Comparison of ENCODE assay signal across 19 cellular contexts in the genomic region with DNA sequence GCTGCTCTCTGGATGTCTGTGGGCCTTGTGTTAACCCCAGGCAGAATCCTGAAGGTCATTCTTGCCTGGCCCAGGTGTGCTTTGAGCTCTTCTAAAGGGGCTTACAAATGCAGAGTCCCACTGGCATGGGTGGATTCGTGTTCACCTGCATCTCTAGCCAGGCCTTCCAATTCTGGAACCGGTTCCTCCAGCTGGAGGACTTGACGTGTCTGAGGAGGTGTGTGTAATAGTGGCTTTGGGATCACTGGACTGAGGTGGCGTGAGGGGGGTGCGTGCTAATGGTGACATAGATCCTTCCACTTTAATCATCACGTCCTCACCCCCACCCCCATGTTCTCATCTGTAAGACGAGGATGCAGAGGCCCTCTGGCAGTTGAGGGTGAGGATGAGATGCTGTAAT. TPM values are rescaled to one million over a fixed set of nuclear protein-coding genes. Genes with fewer than 3 reads are reported as not detected.
DNase-seq lines count a peak whose midpoint lies in the region; ATAC-seq, FAIRE-seq and TF ChIP-seq lines count a peak whose summit lies in the region.
"Had no signal": no experiment of that assay in that cellular context is flagged by ENCODE, and none has a peak within 500 bp of the region (broad histone marks: within the 10 kb centered on the region; RNA-seq: fewer than 3 reads in every experiment).

No MANE protein-coding gene starts in this region.

- TF ChIP-seq CTCF in K562 (IDR thresholded peaks at IDR 0.05 in 2 of 3, conservative IDR thresholded peaks at IDR 0.05 in 1 of 3; ENCODE audit: insufficient read depth in 2 of 3, low read depth in 1 of 3, low read length in 3 of 3) = no peak

- CTCF ChIA-PET in CD8-positive, alpha-beta memory T cell (lab: Charles Lee) = interaction anchor here (2.0 to 10.5 kb wide), 4 partner anchors 66 to 203 kb away, joined by 4 to 205 read pairs (median 36); no protein-coding TSS in a partner anchor
- CTCF ChIA-PET in K562 (lab: Yijun Ruan, JAX; ENCODE audit: low intra/inter-chr PET ratio) = no interaction called here
- CTCF ChIA-PET in naive thymus-derived CD4-positive, alpha-beta T cell (lab: Charles Lee) = interaction anchor here (3.0 kb wide), 1 partner anchor 198 kb away, joined by 14 read pairs; no protein-coding TSS in a partner anchor
- CTCF ChIA-PET in activated CD4-positive, alpha-beta memory T cell treated with anti-CD3 and anti-CD28 coated beads, Interleukin-2, amount 10 ng/mL, durations not matched to agents 7 days and 5 days (lab: Charles Lee) = interaction anchor here (3.3 to 4.0 kb wide), 2 partner anchors 49 to 197 kb away, joined by 11 to 44 read pairs; no protein-coding TSS in a partner anchor

- BruUV-seq in K562 (replicated peaks; lab: Mats Ljungman, UMichigan) = no TSS peak

- peak overlapping the region in 6 of 7 donors; percentile 20 to 83 (median 52) for H3K4me3 Mint-ChIP-seq in CD8-positive, alpha-beta memory T cell
- peak overlapping the region in 6 of 10 donors; percentile 11 to 87 (median 52) for H3K4me3 Mint-ChIP-seq in naive thymus-derived CD4-positive, alpha-beta T cell
- H3K4me3 Mint-ChIP-seq in activated CD4-positive, alpha-beta memory T cell treated with anti-CD3 and anti-CD28 coated beads, Interleukin-2, amount 10 ng/mL, durations not matched to agents 7 days and 5 days = no peak overlapping the region

- POLR2A ChIA-PET in CD8-positive, alpha-beta memory T cell (lab: Charles Lee) = no interaction called here
- POLR2A ChIA-PET in K562 (lab: Yijun Ruan, JAX) = interaction anchor here (0.8 to 2.1 kb wide), 3 partner anchors 50 to 65 kb away, joined by 4 to 8 read pairs (median 6); no protein-coding TSS in a partner anchor
- POLR2A ChIA-PET in naive thymus-derived CD4-positive, alpha-beta T cell (lab: Charles Lee) = no interaction called here
- POLR2A ChIA-PET in activated CD4-positive, alpha-beta memory T cell treated with anti-CD3 and anti-CD28 coated beads, Interleukin-2, amount 10 ng/mL, durations not matched to agents 7 days and 5 days (lab: Charles Lee) = no interaction called here

- H3K27ac ChIP-seq in BLaER1 (peak overlapping the region; percentile 48), K562 (ENCODE audit: extremely low read depth, low read depth, low read length) (peak overlapping the region; percentile 21; the same call in 1 of the 3 replicates), GM23248 (no peak overlapping the region)
- H3K27ac ChIP-seq in CD8-positive, alpha-beta memory T cell (ENCODE audit: low read depth, low read length) = no peak overlapping the region
- H3K27ac ChIP-seq in naive thymus-derived CD4-positive, alpha-beta T cell (ENCODE audit: low read depth, low read length) = no peak overlapping the region
- H3K27ac ChIP-seq: ovary had no signal

- H3K27me3 Mint-ChIP-seq in CD8-positive, alpha-beta memory T cell = peaks cover 0 to 1% of the 10 kb centered on the region in 2 donors
- peaks cover 0 to 17% (median 7%) of the 10 kb centered on the region in 5 donors for H3K27me3 Mint-ChIP-seq in naive thymus-derived CD4-positive, alpha-beta T cell
- peaks cover 7% of the 10 kb centered on the region for H3K27me3 Mint-ChIP-seq in activated CD4-positive, alpha-beta memory T cell treated with anti-CD3 and anti-CD28 coated beads, Interleukin-2, amount 10 ng/mL, durations not matched to agents 7 days and 5 days

- H3K9me2 ChIP-seq in GM23248 (ENCODE audit: insufficient read depth) = no peaks in the 10 kb centered on the region

- H3K9me1 ChIP-seq in K562 (ENCODE audit: control insufficient read depth, insufficient read depth, low read length) = peaks cover 44% of the 10 kb centered on the region

- peaks cover 51 to 79% (median 65%) of the 10 kb centered on the region in 3 donors for H3K4me1 Mint-ChIP-seq in CD8-positive, alpha-beta memory T cell
- peaks cover 25 to 61% (median 40%) of the 10 kb centered on the region in 7 donors for H3K4me1 Mint-ChIP-seq in naive thymus-derived CD4-positive, alpha-beta T cell
- H3K4me1 Mint-ChIP-seq in activated CD4-positive, alpha-beta memory T cell treated with anti-CD3 and anti-CD28 coated beads, Interleukin-2, amount 10 ng/mL, durations not matched to agents 7 days and 5 days = peaks cover 25% of the 10 kb centered on the region

- no peak for FAIRE-seq in K562 (lab: Jason Lieb, UNC)
- FAIRE-seq: H54 had no signal

- no peak for TF ChIP-seq RAD21 in K562 (CRISPR knock-in tag; conservative IDR thresholded peaks at IDR 0.05 in 1 of 2, IDR thresholded peaks at IDR 0.05 in 1 of 2)

- H3K36me3 Mint-ChIP-seq in CD8-positive, alpha-beta memory T cell = peaks cover 0 to 35% (median 4%) of the 10 kb centered on the region in 3 donors
- H3K36me3 Mint-ChIP-seq in naive thymus-derived CD4-positive, alpha-beta T cell = peaks cover 0 to 17% (median 4%) of the 10 kb centered on the region in 5 donors
- H3K36me3 Mint-ChIP-seq in activated CD4-positive, alpha-beta memory T cell treated with anti-CD3 and anti-CD28 coated beads, Interleukin-2, amount 10 ng/mL, durations not matched to agents 7 days and 5 days (ENCODE audit: low read depth) = no peaks in the 10 kb centered on the region

- H2AFZ ChIP-seq in K562 (ENCODE audit: low read depth, low read length) (no peak overlapping the region), GM23248 (no peak overlapping the region)

- no peaks in the 10 kb centered on the region for H3F3A ChIP-seq in GM23248 (ENCODE audit: insufficient read depth)

- H3K9ac ChIP-seq in BLaER1 (0 out of 2 replicates have a peak overlapping the region, but pooled peaks have one; percentile 34), K562 (ENCODE audit: insufficient read depth in 1 of 2, low read depth in 2 of 2, low read length in 2 of 2) (peak overlapping the region in 1 of 2 experiments; percentile 82; a peak in 2 of 4 replicates), GM23248 (no peak overlapping the region)

- H3K4me2 ChIP-seq in BLaER1 (peak overlapping the region; percentile 97), K562 (ENCODE audit: insufficient read depth, low read length) (no peak overlapping the region), GM23248 (ENCODE audit: unreplicated experiment) (no peak overlapping the region)

- WGBS in K562 (ENCODE audit: insufficient coverage, low coverage, missing lambda C conversion rate) = 73% methylated on average over 7 of the region's 7 CpGs
- 97 to 100% methylated on average over 7 of the region's 7 CpGs for WGBS in GM23248 (ENCODE audit: low coverage in 1 of 2, low lambda C conversion rate in 2 of 2, missing lambda C conversion rate in 2 of 2), 2 experiments

- H3K36me3 ChIP-seq in BLaER1 (peaks cover 42% of the 10 kb centered on the region), K562 (ENCODE audit: control insufficient read depth, insufficient read depth, low read length) (peaks cover 74% of the 10 kb centered on the region), GM23248 (ENCODE audit: low read depth) (no peaks in the 10 kb centered on the region)
- no peaks in the 10 kb centered on the region for H3K36me3 ChIP-seq in CD8-positive, alpha-beta memory T cell (ENCODE audit: insufficient read depth, low read length)
- no peaks in the 10 kb centered on the region for H3K36me3 ChIP-seq in naive thymus-derived CD4-positive, alpha-beta T cell (ENCODE audit: control insufficient read depth in 2 of 3, insufficient read depth in 3 of 3, low read length in 3 of 3)
- H3K36me3 ChIP-seq: adrenal gland, ovary, Peyer's patch had no signal

- H3K79me2 ChIP-seq in K562 (ENCODE audit: control insufficient read depth, insufficient read depth, low read length) = peaks cover 95% of the 10 kb centered on the region
- peaks cover 86% of the 10 kb centered on the region for H3K79me2 ChIP-seq in GM23248 (ENCODE audit: insufficient read depth)

- H3K9me3 Mint-ChIP-seq in CD8-positive, alpha-beta memory T cell = no peaks in the 10 kb centered on the region
- no peaks in the 10 kb centered on the region for H3K9me3 Mint-ChIP-seq in naive thymus-derived CD4-positive, alpha-beta T cell
- no peaks in the 10 kb centered on the region for H3K9me3 Mint-ChIP-seq in activated CD4-positive, alpha-beta memory T cell treated with anti-CD3 and anti-CD28 coated beads, Interleukin-2, amount 10 ng/mL, durations not matched to agents 7 days and 5 days

- DNase-seq in CD8-positive, alpha-beta memory T cell = no peak
- no peak for DNase-seq in K562 (ENCODE audit: extremely low read depth in 1 of 4, low spot score in 3 of 4)
- no peak for DNase-seq in naive thymus-derived CD4-positive, alpha-beta T cell
- DNase-seq in activated CD4-positive, alpha-beta memory T cell treated with anti-CD3 and anti-CD28 coated beads, Interleukin-2, amount 10 ng/mL, durations not matched to agents 7 days and 5 days = no peak
- no peak for DNase-seq in GM23248
- DNase-seq: activated CD4-positive, alpha-beta T cell treated with anti-CD3 and anti-CD28 coated beads, Interleukin-2, amount 50 U/mL, for 48 hours; adrenal gland; AML-193; hypothalamus; kidney glomerular epithelial cell; NCI-H1436; NCI-H82; ovary; Peyer's patch; substantia nigra had no signal

- no peaks in the 10 kb centered on the region for H3K9me3 ChIP-seq in BLaER1
- H3K9me3 ChIP-seq in CD8-positive, alpha-beta memory T cell (ENCODE audit: low read length) = no peaks in the 10 kb centered on the region
- no peaks in the 10 kb centered on the region for H3K9me3 ChIP-seq in K562 (replicated peaks; ENCODE audit: control insufficient read depth, insufficient read depth, low read depth, low read length)
- H3K9me3 ChIP-seq in naive thymus-derived CD4-positive, alpha-beta T cell (ENCODE audit: control insufficient read depth in 2 of 3, low read length in 3 of 3) = no peaks in the 10 kb centered on the region
- H3K9me3 ChIP-seq in GM23248 (ENCODE audit: low read depth) = no peaks in the 10 kb centered on the region
- H3K9me3 ChIP-seq: adrenal gland, ovary, Peyer's patch had no signal

- H3K27me3 ChIP-seq in BLaER1 = no peaks in the 10 kb centered on the region
- H3K27me3 ChIP-seq in CD8-positive, alpha-beta memory T cell (ENCODE audit: insufficient read depth, low read length, poor library complexity, severe bottlenecking) = no peaks in the 10 kb centered on the region
- H3K27me3 ChIP-seq in K562 (ENCODE audit: control insufficient read depth in 2 of 2, insufficient read depth in 2 of 2, low read length in 2 of 2) = no peaks in the 10 kb centered on the region
- H3K27me3 ChIP-seq in naive thymus-derived CD4-positive, alpha-beta T cell (ENCODE audit: control insufficient read depth in 2 of 2, insufficient read depth in 2 of 2, low read length in 2 of 2) = peaks cover 0 to 2% of the 10 kb centered on the region in 2 donors
- no peaks in the 10 kb centered on the region for H3K27me3 ChIP-seq in GM23248 (replicated peaks; ENCODE audit: insufficient read depth)
- H3K27me3 ChIP-seq: adrenal gland, ovary, Peyer's patch had no signal

- H3K27ac Mint-ChIP-seq in CD8-positive, alpha-beta memory T cell = peak overlapping the region in 4 of 8 donors; percentile 60 to 87 (median 77)
- H3K27ac Mint-ChIP-seq in naive thymus-derived CD4-positive, alpha-beta T cell = no peak overlapping the region
- H3K27ac Mint-ChIP-seq in activated CD4-positive, alpha-beta memory T cell treated with anti-CD3 and anti-CD28 coated beads, Interleukin-2, amount 10 ng/mL, durations not matched to agents 7 days and 5 days = no peak overlapping the region

- in situ Hi-C loops in K562 (cut with MboI) = no loop called here
- in situ Hi-C loops in GM23248 (cut with MboI) = no loop called here

- H3K4me1 ChIP-seq in BLaER1 = peaks cover 86% of the 10 kb centered on the region
- H3K4me1 ChIP-seq in CD8-positive, alpha-beta memory T cell (ENCODE audit: insufficient read depth, low read length) = peaks cover 30% of the 10 kb centered on the region
- peaks cover 68 to 85% of the 10 kb centered on the region in 2 experiments for H3K4me1 ChIP-seq in K562 (replicated peaks in 1 of 2; ENCODE audit: control insufficient read depth in 2 of 2, insufficient read depth in 2 of 2, low read length in 2 of 2)
- peaks cover 22 to 30% of the 10 kb centered on the region in 2 donors for H3K4me1 ChIP-seq in naive thymus-derived CD4-positive, alpha-beta T cell (ENCODE audit: control insufficient read depth in 2 of 2, insufficient read depth in 2 of 2, low read length in 2 of 2)
- H3K4me1 ChIP-seq in GM23248 (ENCODE audit: insufficient read depth) = peaks cover 6% of the 10 kb centered on the region; the same call in 1 of the 2 replicates

- ATAC-seq in K562 = no peak
- no peak for ATAC-seq in naive thymus-derived CD4-positive, alpha-beta T cell
- no peak for ATAC-seq in HG03159 (IDR thresholded peaks at IDR 0.05; ENCODE audit: unreplicated experiment)
- ATAC-seq: sciatic nerve had no signal

- intact Hi-C loops in K562 (cut with micrococcal nuclease) = loop anchor here (10.0 kb wide), 1 partner anchor 313 kb away; no protein-coding TSS in a partner anchor
- intact Hi-C loops in naive thymus-derived CD4-positive, alpha-beta T cell (cut with micrococcal nuclease) = loop anchor here in 1 of 2 donors (5.0 kb wide), 1 partner anchor 69 kb away; the partner anchor contains the start of gene GINS2

- H4K20me1 ChIP-seq in BLaER1 (peaks cover 87% of the 10 kb centered on the region), K562 (replicated peaks; ENCODE audit: control insufficient read depth, insufficient read depth, low read length) (peaks cover 83% of the 10 kb centered on the region), GM23248 (ENCODE audit: insufficient read depth) (peaks cover 20% of the 10 kb centered on the region; the same call in 1 of the 2 replicates)

- peak overlapping the region; percentile 15; the same call in 1 of the 2 replicates for H3K4me3 ChIP-seq in BLaER1
- no peak overlapping the region for H3K4me3 ChIP-seq in CD8-positive, alpha-beta memory T cell (ENCODE audit: low read length)
- H3K4me3 ChIP-seq in K562 = no peak overlapping the region
- no peak overlapping the region for H3K4me3 ChIP-seq in naive thymus-derived CD4-positive, alpha-beta T cell (ENCODE audit: low read length)
- H3K4me3 ChIP-seq in GM23248 = no peak overlapping the region
- H3K4me3 ChIP-seq: adrenal gland, ovary, Peyer's patch had no signal

- peak; percentile 55; the same call in 1 of the 2 replicates for TF ChIP-seq POLR2A in K562 (conservative IDR thresholded peaks at IDR 0.05)

- no peak for TF ChIP-seq EP300 in K562 (IDR thresholded peaks at IDR 0.05; ENCODE audit: low read length)

RNA-seq across cellular contexts. Expression of gene GSE1, which starts 4.8 kb away (rescaled TPM):
- total RNA-seq in CD8-positive, alpha-beta memory T cell = 10 to 100 TPM; 27.8 to 28.5 TPM
- polyA plus RNA-seq in CD8-positive, alpha-beta memory T cell = 5.5 TPM
- 692 and 1,066 TPM in 2 replicates for total RNA-seq in K562 (2011; cell fraction: chromatin; rRNA removed; ENCODE audit: low replicate concordance)
- total RNA-seq in K562 (2011; cell fraction: nucleolus; rRNA removed) = 409 and 435 TPM in 2 replicates
- total RNA-seq in K562 (2011; cell fraction: nucleoplasm; rRNA removed) = 438 and 467 TPM in 2 replicates
- 89.1 and 104 TPM in 2 replicates for total RNA-seq in K562 (2014; rRNA removed)
- 40.9 and 41.8 TPM in 2 replicates for total RNA-seq in K562 (2014; rRNA removed; fragmentation: Illumina TruSeq; extraction: Trizol)
- 57.9 and 60.6 TPM in 2 replicates for total RNA-seq in K562 (2015; rRNA removed; fragmentation: Illumina TruSeq; extraction: Trizol)
- total RNA-seq in K562 (2021) = 208 and 244 TPM in 2 replicates
- 54.2 and 64.0 TPM in 2 replicates for polyA plus RNA-seq in K562 (2011; rRNA removed)
- 54.1 and 55.3 TPM in 2 replicates for polyA plus RNA-seq in K562 (2011; cell fraction: cytosol; rRNA removed)
- polyA plus RNA-seq in K562 (2011; cell fraction: nucleus; rRNA removed) = 210 and 277 TPM in 2 replicates
- 113 and 125 TPM in 2 replicates for polyA plus RNA-seq in K562 (2012)
- 116 and 138 TPM in 2 replicates for polyA plus RNA-seq in K562 (2014; fragmentation: Illumina TruSeq; extraction: Trizol)
- 10 to 100 TPM; 12.2 to 15.8 TPM for polyA plus RNA-seq in K562 (2014; fragmentation: Nextera tagmentation; extraction: Ambion mirVana)
- 101 and 116 TPM in 2 replicates for polyA plus RNA-seq in K562 (2014; rRNA removed)
- polyA minus RNA-seq in K562 (2011; rRNA and poly(A)+ RNA removed) = 61.1 and 68.8 TPM in 2 replicates
- 106 and 121 TPM in 2 replicates for polyA minus RNA-seq in K562 (2011; cell fraction: cytosol; rRNA and poly(A)+ RNA removed)
- polyA minus RNA-seq in K562 (2011; cell fraction: nucleus; rRNA and poly(A)+ RNA removed) = 117 and 133 TPM in 2 replicates
- 10 to 100 TPM in 4 of 5 experiments, 1 to 10 TPM in 1; 8.7 to 69.2 (median 33.3) TPM for total RNA-seq in naive thymus-derived CD4-positive, alpha-beta T cell
- polyA plus RNA-seq in naive thymus-derived CD4-positive, alpha-beta T cell = under 1 TPM; 0.18 to 0.37 TPM
- total RNA-seq in activated CD4-positive, alpha-beta memory T cell treated with anti-CD3 and anti-CD28 coated beads, Interleukin-2, amount 10 ng/mL, durations not matched to agents 7 days and 5 days = 10 to 100 TPM; 18.4 to 19.8 TPM
- 35.1 and 46.3 TPM in 2 replicates for total RNA-seq in GM23248 (2014; rRNA removed; shearing (Covaris generic))
- 10.6 and 11.6 TPM in 2 replicates for polyA plus RNA-seq in GM23248 (2016; fragmentation: Nextera tagmentation; extraction: Ambion mirVana)

Comparison
In these comparisons a context has a peak if more than half of its experiments do, and no peak if none do; other contexts are left out.
1. H3K27ac ChIP-seq: peak in BLaER1 (single experiment) and K562 (single experiment); none in CD8-positive, alpha-beta memory T cell (single experiment), naive thymus-derived CD4-positive, alpha-beta T cell (single experiment) and GM23248 (single experiment).